In the genomic region with DNA sequence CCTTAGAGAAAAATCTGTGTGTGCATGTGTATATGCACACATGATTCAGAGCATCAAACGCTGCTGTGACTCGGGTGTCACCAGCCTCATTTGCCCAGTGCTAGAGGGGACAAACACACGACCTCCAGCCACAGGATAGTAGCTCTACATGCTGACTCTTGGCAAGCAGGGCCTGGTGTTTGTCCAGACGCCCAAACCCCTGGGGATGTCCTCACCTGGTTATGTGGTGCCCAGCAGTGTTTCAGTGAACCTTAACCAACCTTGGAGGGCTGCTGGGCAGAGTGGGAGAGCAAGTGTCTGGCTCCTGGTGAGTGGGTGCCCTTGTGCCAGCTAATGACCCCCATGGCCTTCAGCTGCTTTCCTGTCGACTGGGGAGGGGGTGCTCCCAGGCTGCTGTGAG, we compare ENCODE assay signal across 24 cellular contexts. TPM values are rescaled to one million over a fixed set of nuclear protein-coding genes. Genes with fewer than 3 reads are reported as not detected.
"Had no signal": no experiment of that assay in that cellular context is flagged by ENCODE, and none has a peak within 500 bp of the region (broad histone marks: within the 10 kb centered on the region; RNA-seq: fewer than 3 reads in every experiment).

No MANE protein-coding gene starts in this region.

- DNase-seq: activated CD4-positive, alpha-beta T cell treated with anti-CD3 and anti-CD28 coated beads for 4 hours; activated CD8-positive, alpha-beta T cell treated with anti-CD3 and anti-CD28 coated beads for 36 hours; activated naive CD8-positive, alpha-beta T cell treated with anti-CD3 and anti-CD28 coated beads, Interleukin-2, amount 50 U/mL, for 24 hours; activated T-cell treated with anti-CD3 and anti-CD28 coated beads, Interleukin-2, amount 50 U/mL, for 48 hours; amniotic stem cell; body of pancreas; central memory CD4-positive, alpha-beta T cell; MM.1S; NCI-H1105; NCI-H1436; NCI-H1694 treated with DMSO at 0.1 percent for 48 hours; NCI-H2029 treated with DMSO at 0.1 percent for 48 hours; NCI-H510A treated with DMSO at 0.1 percent for 48 hours; NCI-H69; PC-3; SHP77 had no signal

- H3K4me3 Mint-ChIP-seq: activated CD8-positive, alpha-beta T cell treated with anti-CD3 and anti-CD28 coated beads for 36 hours; activated naive CD8-positive, alpha-beta T cell treated with anti-CD3 and anti-CD28 coated beads, Interleukin-2, amount 50 U/mL, for 24 hours; activated T-helper 17 cell treated with anti-CD3 and anti-CD28 coated beads, Interleukin-2, amount 50 U/mL, for 72 hours; T-helper 1 cell treated with Interleukin-12 subunit alpha and Interleukin-12 subunit beta and Interleukin-4 antibody, amounts not matched to agents 30 μg/mL and 1 μg/mL, for 36 hours had no signal

- H3K9me3 Mint-ChIP-seq: activated naive CD4-positive, alpha-beta T cell treated with anti-CD3 and anti-CD28 coated beads, Interleukin-2, amount 50 U/mL, for 72 hours; activated T-helper 17 cell treated with anti-CD3 and anti-CD28 coated beads, Interleukin-2, amount 50 U/mL, for 72 hours; T-helper 1 cell treated with Interleukin-12 subunit alpha and Interleukin-12 subunit beta and Interleukin-4 antibody, amounts not matched to agents 30 μg/mL and 1 μg/mL, for 36 hours had no signal

- H3K4me1 Mint-ChIP-seq: activated naive CD8-positive, alpha-beta T cell treated with anti-CD3 and anti-CD28 coated beads, Interleukin-2, amount 50 U/mL, for 24 hours; activated T-helper 17 cell treated with anti-CD3 and anti-CD28 coated beads, Interleukin-2, amount 50 U/mL, for 72 hours had no signal

- H3K27me3 ChIP-seq: ascending aorta, body of pancreas had no signal

- H3K27ac ChIP-seq: ascending aorta, body of pancreas, SJSA1 had no signal

- H3K4me3 ChIP-seq: ascending aorta, body of pancreas, SJSA1 had no signal

- H3K4me1 ChIP-seq: ascending aorta, body of pancreas, SJSA1 had no signal

- ATAC-seq: activated CD4-positive, CD25-positive, alpha-beta regulatory T cell treated with anti-CD3 and anti-CD28 coated beads, Interleukin-2, amount 50 U/mL, for 24 hours; activated CD8-positive, alpha-beta T cell treated with anti-CD3 and anti-CD28 coated beads for 36 hours; activated naive CD4-positive, alpha-beta T cell treated with anti-CD3 and anti-CD28 coated beads, Interleukin-2, amount 50 U/mL, for 72 hours; activated naive CD8-positive, alpha-beta T cell treated with anti-CD3 and anti-CD28 coated beads, Interleukin-2, amount 50 U/mL, for 24 hours; activated T-helper 17 cell treated with anti-CD3 and anti-CD28 coated beads, Interleukin-2, amount 50 U/mL, for 72 hours; body of pancreas; PC-3 had no signal

- H3K36me3 Mint-ChIP-seq: activated naive CD4-positive, alpha-beta T cell treated with anti-CD3 and anti-CD28 coated beads, Interleukin-2, amount 50 U/mL, for 72 hours had no signal

- H3K27me3 Mint-ChIP-seq: activated CD8-positive, alpha-beta T cell treated with anti-CD3 and anti-CD28 coated beads for 36 hours had no signal

- H3K27ac Mint-ChIP-seq: activated CD8-positive, alpha-beta T cell treated with anti-CD3 and anti-CD28 coated beads for 36 hours; activated naive CD4-positive, alpha-beta T cell treated with anti-CD3 and anti-CD28 coated beads, Interleukin-2, amount 50 U/mL, for 72 hours; activated naive CD8-positive, alpha-beta T cell treated with anti-CD3 and anti-CD28 coated beads, Interleukin-2, amount 50 U/mL, for 24 hours; activated T-helper 17 cell treated with anti-CD3 and anti-CD28 coated beads, Interleukin-2, amount 50 U/mL, for 72 hours; T-helper 1 cell treated with Interleukin-12 subunit alpha and Interleukin-12 subunit beta and Interleukin-4 antibody, amounts not matched to agents 30 μg/mL and 1 μg/mL, for 36 hours had no signal

- H3K36me3 ChIP-seq: ascending aorta, SJSA1 had no signal

- FAIRE-seq: bronchial epithelial cell, RCC 7860 had no signal

- H3K9me3 ChIP-seq: ascending aorta, body of pancreas, SJSA1 had no signal

RNA-seq across cellular contexts. Expression of a gene that starts 26.7 kb away (rescaled TPM):
- total RNA-seq: activated CD8-positive, alpha-beta T cell treated with anti-CD3 and anti-CD28 coated beads for 36 hours; activated naive CD4-positive, alpha-beta T cell treated with anti-CD3 and anti-CD28 coated beads, Interleukin-2, amount 50 U/mL, for 72 hours; activated T-helper 17 cell treated with anti-CD3 and anti-CD28 coated beads, Interleukin-2, amount 50 U/mL, for 72 hours; ascending aorta; body of pancreas; bronchial epithelial cell; PC-3; SJSA1 had no signal
